In the genomic region with DNA sequence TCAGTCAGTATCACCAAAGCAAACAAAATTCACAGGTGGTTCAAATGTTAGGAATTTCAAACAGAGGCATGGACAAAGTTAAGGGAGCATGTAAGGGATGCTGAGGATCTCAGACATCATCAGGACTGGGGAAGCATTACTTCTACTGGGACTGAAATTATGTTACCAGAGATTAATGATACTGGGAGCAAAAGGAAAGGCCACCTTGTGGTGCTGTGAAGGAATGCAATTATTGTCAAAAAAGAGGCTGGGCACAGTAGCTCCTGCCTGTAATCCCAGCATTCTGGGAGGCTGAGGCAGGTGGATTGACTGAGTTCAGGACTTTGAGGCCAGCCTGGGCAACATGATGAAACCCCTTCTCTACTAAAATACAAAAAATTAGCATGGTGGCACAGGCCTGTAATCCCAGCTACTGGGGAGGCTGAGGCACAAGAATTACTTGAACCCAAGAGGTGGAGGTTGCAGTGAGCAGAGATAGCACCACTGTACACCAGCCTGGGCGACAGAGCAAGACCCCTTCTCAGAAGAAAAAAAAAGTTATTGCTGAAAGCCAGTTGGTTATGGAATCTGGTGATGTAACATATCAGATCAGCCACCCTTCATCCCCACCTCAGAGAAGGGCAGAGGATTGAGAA, we compare ENCODE assay signal across 9 cellular contexts.
DNase-seq lines count a peak whose midpoint lies in the region; ATAC-seq, FAIRE-seq and TF ChIP-seq lines count a peak whose summit lies in the region.
"Had no signal": no experiment of that assay in that cellular context is flagged by ENCODE, and none has a peak within 500 bp of the region (broad histone marks: within the 10 kb centered on the region; RNA-seq: fewer than 3 reads in every experiment).

No MANE protein-coding gene starts in this region.

- H2AFZ ChIP-seq in keratinocyte (ENCODE audit: control insufficient read depth, low read length) = no peak overlapping the region
- H2AFZ ChIP-seq in neuronal stem cell (ENCODE audit: low read length) = no peak overlapping the region

- WGBS in neuronal stem cell (ENCODE audit: extremely low coverage in 2 of 2, insufficient read length in 2 of 2, insufficient replicate concordance in 1 of 2), 2 donors = no CpG with 5 or more reads among the region's 1 CpG

- no peaks in the 10 kb centered on the region for H3K79me2 ChIP-seq in keratinocyte (ENCODE audit: control insufficient read depth, insufficient read depth, low read length)

- no peaks in the 10 kb centered on the region for H3K9me1 ChIP-seq in keratinocyte (ENCODE audit: control insufficient read depth, extremely low read depth, insufficient read depth, low read length)

- no peak overlapping the region for H3K4ac ChIP-seq in neuronal stem cell (ENCODE audit: low read length)

- DNase-seq in AG20443 (ENCODE audit: low spot score) (peak; percentile 22), keratinocyte (ENCODE audit: low read depth, low spot score) (no peak), posterior vena cava (ENCODE audit: low spot score) (no peak), neuronal stem cell (ENCODE audit: low spot score) (no peak)
- DNase-seq in stimulated activated CD4-positive, alpha-beta T cell treated with anti-CD3 and anti-CD28 coated beads, Interleukin-4, amount 100 ng/mL, for 24 hours = no peak

- H2BK5ac ChIP-seq in neuronal stem cell (ENCODE audit: low read length) = no peak overlapping the region

- H3K4me1 ChIP-seq in keratinocyte (ENCODE audit: control insufficient read depth, extremely low read depth, insufficient read depth, low read length) (no peaks in the 10 kb centered on the region), neuronal stem cell (ENCODE audit: control insufficient read depth in 2 of 2, insufficient read depth in 1 of 2, low read depth in 1 of 2, low read length in 2 of 2) (no peaks in the 10 kb centered on the region)

- H3K27me3 ChIP-seq in keratinocyte (ENCODE audit: control insufficient read depth, extremely low read depth, insufficient read depth, low read length) = no peaks in the 10 kb centered on the region
- H3K27me3 ChIP-seq in neuronal stem cell (ENCODE audit: control insufficient read depth in 3 of 3, insufficient read depth in 3 of 3, low read depth in 1 of 3, low read length in 3 of 3) = no peaks in the 10 kb centered on the region

- FAIRE-seq in keratinocyte (lab: Jason Lieb, UNC) = peak; percentile 68
- FAIRE-seq: TTC549 had no signal

- H3K27ac ChIP-seq in VCaP (no peak overlapping the region), keratinocyte (ENCODE audit: control insufficient read depth, insufficient read depth, low read length) (no peak overlapping the region), neuronal stem cell (replicated peaks; ENCODE audit: low read length) (no peak overlapping the region)

- H3K14ac ChIP-seq in neuronal stem cell (ENCODE audit: low read length) = no peak overlapping the region

- H3K9ac ChIP-seq in keratinocyte (ENCODE audit: control insufficient read depth, extremely low read depth, insufficient read depth, low read length) = no peak overlapping the region
- H3K9ac ChIP-seq in neuronal stem cell (ENCODE audit: low read depth, low read length, poor library complexity) = no peak overlapping the region

- no peak overlapping the region for H3K23ac ChIP-seq in neuronal stem cell (ENCODE audit: low read depth, low read length, poor library complexity)

- H3K79me1 ChIP-seq in neuronal stem cell (ENCODE audit: low read depth, low read length) = no peaks in the 10 kb centered on the region

- H3K36me3 ChIP-seq in keratinocyte (ENCODE audit: control insufficient read depth in 2 of 2, extremely low read depth in 1 of 2, insufficient read depth in 2 of 2, low read length in 2 of 2) (no peaks in the 10 kb centered on the region), neuronal stem cell (replicated peaks in 1 of 2; ENCODE audit: control insufficient read depth in 2 of 2, insufficient read depth in 2 of 2, low read length in 2 of 2) (no peaks in the 10 kb centered on the region)

- no peak overlapping the region for H4K91ac ChIP-seq in neuronal stem cell (ENCODE audit: low read depth, low read length, poor library complexity)

- peak; percentile 58 for ATAC-seq in HG03432 (IDR thresholded peaks at IDR 0.05; ENCODE audit: unreplicated experiment)
- no peak for ATAC-seq in GM18909 (IDR thresholded peaks at IDR 0.05; ENCODE audit: poor library complexity, unreplicated experiment)

- no peaks in the 10 kb centered on the region for H4K20me1 ChIP-seq in keratinocyte (ENCODE audit: control insufficient read depth, extremely low read depth, insufficient read depth, low read length)

- no peak overlapping the region for H2BK120ac ChIP-seq in neuronal stem cell (ENCODE audit: low read depth, low read length)

- H2BK12ac ChIP-seq in neuronal stem cell (ENCODE audit: low read length) = no peak overlapping the region

- dilution Hi-C loops in keratinocyte (cut with MboI; ENCODE audit: extremely low pct_ligation_motif_present, low sequenced_read_pairs) = no loop called here

- intact Hi-C loops in posterior vena cava (cut with DNase I) = no loop called here

- H2BK15ac ChIP-seq in neuronal stem cell (ENCODE audit: low read length) = no peak overlapping the region

- no peak overlapping the region for H3K4me2 ChIP-seq in keratinocyte (ENCODE audit: control insufficient read depth, extremely low read depth, insufficient read depth, low read depth, low read length)
- H3K4me2 ChIP-seq in neuronal stem cell (ENCODE audit: insufficient read depth, low read length, poor library complexity, severe bottlenecking) = no peak overlapping the region

- H2AK5ac ChIP-seq in neuronal stem cell (ENCODE audit: low read depth, low read length) = no peak overlapping the region

- no peaks in the 10 kb centered on the region for H3K9me3 ChIP-seq in keratinocyte (ENCODE audit: control insufficient read depth, low read depth, low read length)
- no peaks in the 10 kb centered on the region for H3K9me3 ChIP-seq in neuronal stem cell (replicated peaks in 1 of 2; ENCODE audit: control insufficient read depth in 2 of 2, insufficient read depth in 1 of 2, low read depth in 1 of 2, low read length in 2 of 2)

- H3K4me3 ChIP-seq in keratinocyte (ENCODE audit: control insufficient read depth in 2 of 3, extremely low read depth in 1 of 3, insufficient read depth in 2 of 3, low read depth in 1 of 3, low read length in 3 of 3) (no peak overlapping the region), neuronal stem cell (ENCODE audit: low read length in 2 of 2) (no peak overlapping the region)

- H3K18ac ChIP-seq in neuronal stem cell (ENCODE audit: low read length) = no peak overlapping the region

- no peak overlapping the region for H4K8ac ChIP-seq in neuronal stem cell (ENCODE audit: low read depth, low read length)

- TF ChIP-seq CTCF in VCaP (conservative IDR thresholded peaks at IDR 0.05) (peak; percentile 78), keratinocyte (optimal IDR thresholded peaks at IDR 0.05 in 1 of 3, IDR thresholded peaks at IDR 0.05 in 1 of 3, conservative IDR thresholded peaks at IDR 0.05 in 1 of 3; ENCODE audit: extremely low read depth in 1 of 3, insufficient read depth in 2 of 3, low read length in 3 of 3) (peak; percentile 51 to 60 (median 60))
